In genomic region chr1:11352058-11352715, GRCh38 we compare ENCODE assay signal across 23 cellular contexts.
"Had no signal": no experiment of that assay in that cellular context is flagged by ENCODE, and none has a peak within 500 bp of the region (broad histone marks: within the 10 kb centered on the region; RNA-seq: fewer than 3 reads in every experiment).

No MANE protein-coding gene starts in this region.

- H3K4me1 Mint-ChIP-seq: central memory CD8-positive, alpha-beta T cell had no signal

- H3K9me3 Mint-ChIP-seq: central memory CD8-positive, alpha-beta T cell; effector memory CD8-positive, alpha-beta T cell had no signal

- DNase-seq: activated B cell treated with CpG ODN at 0.5 μM for 24 hours; activated CD4-positive, alpha-beta T cell treated with anti-CD3 and anti-CD28 coated beads for 36 hours; activated CD4-positive, alpha-beta T cell treated with anti-CD3 and anti-CD28 coated beads, Interleukin-2, amount 50 U/mL, for 4 hours; activated CD8-positive, alpha-beta memory T cell treated with anti-CD3 and anti-CD28 coated beads, Interleukin-2, amount 50 U/mL, for 48 hours; activated naive CD4-positive, alpha-beta T cell treated with Interleukin-2 at 50 U/mL for 16 hours; activated naive CD8-positive, alpha-beta T cell treated with anti-CD3 and anti-CD28 coated beads for 36 hours; activated T-cell treated with anti-CD3 and anti-CD28 coated beads, Interleukin-2, amount 50 U/mL, for 48 hours; amniotic stem cell; colonic mucosa; dorsolateral prefrontal cortex; effector memory CD8-positive, alpha-beta T cell; heart left ventricle; kidney; naive B cell; stimulated activated CD4-positive, alpha-beta T cell treated with anti-CD3 and anti-CD28 coated beads, Interleukin-4, amount 100 ng/mL, for 24 hours; stimulated activated naive CD4-positive, alpha-beta T cell treated with Interleukin-2 at 50 U/mL for 16 hours; T-helper 1 cell; upper lobe of right lung had no signal

- H3K4me3 Mint-ChIP-seq: activated B cell treated with CpG ODN at 0.5 μM for 24 hours; activated CD4-positive, alpha-beta T cell treated with anti-CD3 and anti-CD28 coated beads for 36 hours; activated naive CD8-positive, alpha-beta T cell treated with anti-CD3 and anti-CD28 coated beads for 36 hours; central memory CD8-positive, alpha-beta T cell had no signal

- H3K4me3 ChIP-seq: breast epithelium, colonic mucosa, dorsolateral prefrontal cortex, esophagus muscularis mucosa, heart left ventricle, lung, prostate gland, upper lobe of right lung had no signal

- H3K36me3 ChIP-seq: breast epithelium, colonic mucosa, esophagus muscularis mucosa, heart left ventricle, prostate gland, upper lobe of right lung had no signal

- H3K27ac ChIP-seq: breast epithelium, colonic mucosa, dorsolateral prefrontal cortex, esophagus muscularis mucosa, heart left ventricle, prostate gland, upper lobe of right lung had no signal

- ATAC-seq: effector memory CD8-positive, alpha-beta T cell; heart left ventricle had no signal

- H3K4me1 ChIP-seq: breast epithelium, colonic mucosa, esophagus muscularis mucosa, heart left ventricle, prostate gland, upper lobe of right lung had no signal

- H3K36me3 Mint-ChIP-seq: activated naive CD8-positive, alpha-beta T cell treated with anti-CD3 and anti-CD28 coated beads for 36 hours had no signal

- H3K27ac Mint-ChIP-seq: activated B cell treated with CpG ODN at 0.5 μM for 24 hours; activated CD4-positive, alpha-beta T cell treated with anti-CD3 and anti-CD28 coated beads for 36 hours; activated naive CD8-positive, alpha-beta T cell treated with anti-CD3 and anti-CD28 coated beads for 36 hours; effector memory CD8-positive, alpha-beta T cell had no signal

- H3K9me3 ChIP-seq: breast epithelium, colonic mucosa, prostate gland, upper lobe of right lung had no signal
